1 cellular context compared by ENCODE assay signal in genomic region chr1:85283475-85284199, GRCh38.
TF ChIP-seq lines count a peak whose summit lies in the region.

No MANE protein-coding gene starts in this region.

TF ChIP-seq in HepG2, 621 proteins besides CTCF, POLR2A, EP300 and RAD21 (continued from another document and continues in another):
- no peak for TF ChIP-seq ZNF281 (CRISPR knock-in tag; IDR thresholded peaks at IDR 0.05; ENCODE audit: borderline replicate concordance)
- no peak for TF ChIP-seq GMEB1 (CRISPR knock-in tag; IDR thresholded peaks at IDR 0.05; ENCODE audit: borderline replicate concordance)
- TF ChIP-seq ZNF891 (CRISPR knock-in tag; IDR thresholded peaks at IDR 0.05): 0 out of 2 replicates have a peak, but pooled peaks have one; percentile 52
- TF ChIP-seq PPARG (CRISPR knock-in tag; conservative IDR thresholded peaks at IDR 0.05): no peak
- TF ChIP-seq POLR2AphosphoS2 (IDR thresholded peaks at IDR 0.05; ENCODE audit: low read depth, low read length): no peak
- no peak for TF ChIP-seq HHEX (CRISPR knock-in tag; IDR thresholded peaks at IDR 0.05)
- TF ChIP-seq ZFP90 (CRISPR knock-in tag; IDR thresholded peaks at IDR 0.05; ENCODE audit: borderline replicate concordance): 0 out of 2 replicates have a peak, but pooled peaks have one; percentile 44
- no peak for TF ChIP-seq TFAP4 (IDR thresholded peaks at IDR 0.05; ENCODE audit: borderline replicate concordance, low read depth)
- TF ChIP-seq SYNCRIP (IDR thresholded peaks at IDR 0.05; ENCODE audit: insufficient read depth, low read depth, low read length): no peak
- TF ChIP-seq ZNF777 (CRISPR knock-in tag; IDR thresholded peaks at IDR 0.05): no peak
- TF ChIP-seq ZMYM3 (CRISPR knock-in tag; IDR thresholded peaks at IDR 0.05): 0 out of 2 replicates have a peak, but pooled peaks have one; percentile 59
- no peak for TF ChIP-seq ZNF614 (CRISPR knock-in tag; IDR thresholded peaks at IDR 0.05; ENCODE audit: borderline replicate concordance)
- TF ChIP-seq CBX5 (CRISPR knock-in tag; IDR thresholded peaks at IDR 0.05; ENCODE audit: borderline replicate concordance): no peak
- TF ChIP-seq ZNF704 (CRISPR knock-in tag; IDR thresholded peaks at IDR 0.05; ENCODE audit: borderline replicate concordance): no peak
- 0 out of 2 replicates have a peak, but pooled peaks have one; percentile 4 for TF ChIP-seq RXRA (CRISPR knock-in tag; IDR thresholded peaks at IDR 0.05)
- TF ChIP-seq TBX2 (CRISPR knock-in tag; IDR thresholded peaks at IDR 0.05; ENCODE audit: borderline replicate concordance): no peak; the same call in 1 of the 2 replicates
- TF ChIP-seq RELA (CRISPR knock-in tag; IDR thresholded peaks at IDR 0.05): no peak
- no peak for TF ChIP-seq RORA (CRISPR knock-in tag; IDR thresholded peaks at IDR 0.05)
- no peak for TF ChIP-seq ZNF432 (CRISPR knock-in tag; IDR thresholded peaks at IDR 0.05; ENCODE audit: borderline replicate concordance)
- no peak for TF ChIP-seq ZSCAN5A (CRISPR knock-in tag; IDR thresholded peaks at IDR 0.05; ENCODE audit: borderline replicate concordance)
- no peak for TF ChIP-seq THYN1 (CRISPR knock-in tag; IDR thresholded peaks at IDR 0.05; ENCODE audit: borderline replicate concordance, low read depth)
- no peak for TF ChIP-seq HOXD1 (CRISPR knock-in tag; IDR thresholded peaks at IDR 0.05)
- TF ChIP-seq DMAP1 (CRISPR knock-in tag; IDR thresholded peaks at IDR 0.05): no peak
- no peak for TF ChIP-seq AGO1 (IDR thresholded peaks at IDR 0.05; ENCODE audit: low read depth, low read length, poor library complexity, severe bottlenecking)
- TF ChIP-seq SP2 (CRISPR knock-in tag; IDR thresholded peaks at IDR 0.05): 0 out of 2 replicates have a peak, but pooled peaks have one; percentile 46
- no peak for TF ChIP-seq PRMT3 (CRISPR knock-in tag; IDR thresholded peaks at IDR 0.05; ENCODE audit: borderline replicate concordance, low read depth)
- TF ChIP-seq TAF1 (CRISPR knock-in tag; IDR thresholded peaks at IDR 0.05): no peak
- no peak for TF ChIP-seq ZNF672 (CRISPR knock-in tag; IDR thresholded peaks at IDR 0.05)
- no peak for TF ChIP-seq ZNF292 (CRISPR knock-in tag; IDR thresholded peaks at IDR 0.05; ENCODE audit: borderline replicate concordance, low read depth)
- TF ChIP-seq ZNF800 (CRISPR knock-in tag; IDR thresholded peaks at IDR 0.05): no peak
- TF ChIP-seq MIER2 (CRISPR knock-in tag; IDR thresholded peaks at IDR 0.05): no peak
- TF ChIP-seq ZNF510 (CRISPR knock-in tag; IDR thresholded peaks at IDR 0.05; ENCODE audit: low read depth): no peak
- TF ChIP-seq ZSCAN21 (CRISPR knock-in tag; IDR thresholded peaks at IDR 0.05; ENCODE audit: borderline replicate concordance): no peak
- TF ChIP-seq CREB3 (CRISPR knock-in tag; IDR thresholded peaks at IDR 0.05): no peak
- no peak for TF ChIP-seq ELF3 (CRISPR knock-in tag; IDR thresholded peaks at IDR 0.05)
- TF ChIP-seq GABPB1 (CRISPR knock-in tag; IDR thresholded peaks at IDR 0.05): peak; percentile 33; the same call in 1 of the 2 replicates
- TF ChIP-seq HNRNPLL (IDR thresholded peaks at IDR 0.05; ENCODE audit: low read depth, low read length, poor library complexity, severe bottlenecking): no peak
- no peak for TF ChIP-seq ZNF556 (CRISPR knock-in tag; IDR thresholded peaks at IDR 0.05; ENCODE audit: borderline replicate concordance)
- TF ChIP-seq ZNF670 (CRISPR knock-in tag; IDR thresholded peaks at IDR 0.05; ENCODE audit: borderline replicate concordance): no peak
- no peak for TF ChIP-seq PCBP2 (optimal IDR thresholded peaks at IDR 0.05; ENCODE audit: low read depth, low read length, poor library complexity, severe bottlenecking)
- TF ChIP-seq FIP1L1 (IDR thresholded peaks at IDR 0.05; ENCODE audit: borderline replicate concordance, insufficient read depth, low read depth, low read length): no peak
- peak; percentile 58; the same call in 1 of the 2 replicates for TF ChIP-seq ZNF280B (CRISPR knock-in tag; IDR thresholded peaks at IDR 0.05; ENCODE audit: borderline replicate concordance)
